In genomic region chr11:18802381-18803257, GRCh38 we compare ENCODE assay signal across 8 cellular contexts. TPM values are rescaled to one million over a fixed set of nuclear protein-coding genes. Genes with fewer than 3 reads are reported as not detected.
A peak's percentile ranks its signal among the peaks of the same experiment; 100 is the strongest.
DNase-seq lines count a peak whose midpoint lies in the region; ATAC-seq and TF ChIP-seq lines count a peak whose summit lies in the region.

No MANE protein-coding gene starts in this region.

- H3K4me2 ChIP-seq in OCI-LY7 (ENCODE audit: low read length), result peak overlapping the region; percentile 20; the same call in 1 of the 2 replicates

- 0 out of 2 replicates have a peak overlapping the region, but pooled peaks have one; percentile 21 for H2AFZ ChIP-seq in OCI-LY7 (ENCODE audit: low read length)

- no peaks in the 10 kb centered on the region for H3K9me2 ChIP-seq in OCI-LY7 (ENCODE audit: insufficient read depth, low read length)

- TF ChIP-seq CTCF in OCI-LY7 (conservative IDR thresholded peaks at IDR 0.05; ENCODE audit: low read length) (peak; percentile 92), astrocyte of the spinal cord (IDR thresholded peaks at IDR 0.05; ENCODE audit: low read depth, low read length) (peak; percentile 63)

- POLR2A ChIA-PET in OCI-LY7 (lab: Charles Lee), result interaction anchor here (0.5 kb wide), 1 partner anchor 25 kb away, joined by 4 read pairs; no protein-coding TSS in a partner anchor

- no peak overlapping the region for H3K4me3 ChIP-seq in OCI-LY7 (ENCODE audit: low read depth, low read length, poor library complexity, severe bottlenecking)
- no peak overlapping the region for H3K4me3 ChIP-seq in astrocyte of the spinal cord (ENCODE audit: low read depth, low read length)

- no peak overlapping the region for H3K27ac ChIP-seq in OCI-LY7 (ENCODE audit: low read depth, low read length, poor library complexity, severe bottlenecking)

- no peaks in the 10 kb centered on the region for H3K36me3 ChIP-seq in OCI-LY7 (ENCODE audit: insufficient read depth, low read length)

- in situ Hi-C loops in astrocyte of the spinal cord (cut with HindIII; ENCODE audit: low sequenced_read_pairs), result no loop called here

- CTCF ChIA-PET in OCI-LY7 (lab: Charles Lee; ENCODE audit: unreplicated experiment), result no interaction called here

- no peaks in the 10 kb centered on the region for H3K4me1 ChIP-seq in OCI-LY7 (ENCODE audit: insufficient read depth, low read length, poor library complexity, severe bottlenecking)

- no TSS peak for BruUV-seq in OCI-LY7 (replicated peaks; lab: Mats Ljungman, UMichigan)

- DNase-seq in SIG-M5 treated with dmso at 0.1 percent for 504 hours (lab: John Stamatoyannopoulos, UW; ENCODE audit: unreplicated experiment) (peak; percentile 60), SIG-M5 (lab: John Stamatoyannopoulos, UW) (no peak), HuH-7 (ENCODE audit: low spot score) (peak; percentile 36), OCI-LY7 (ENCODE audit: low spot score) (peak; percentile 64), astrocyte of the spinal cord (ENCODE audit: low read depth, low spot score) (peak; percentile 70), iPS-NIHi7 (ENCODE audit: extremely low spot score) (peak; percentile 66)
- peak; percentile 10 for DNase-seq in stimulated activated CD4-positive, alpha-beta T cell treated with anti-CD3 and anti-CD28 coated beads, Interleukin-4, amount 100 ng/mL, for 1 hour

- intact Hi-C loops in OCI-LY7 (cut with micrococcal nuclease; ENCODE audit: unreplicated experiment), result loop anchor here (1.0 kb wide), 1 partner anchor 27 kb away; no protein-coding TSS in a partner anchor

- H3K9me3 ChIP-seq in OCI-LY7 (ENCODE audit: low read length), result no peaks in the 10 kb centered on the region

- ATAC-seq in HG03139 (IDR thresholded peaks at IDR 0.05; ENCODE audit: unreplicated experiment), result no peak

- no peaks in the 10 kb centered on the region for H3K79me2 ChIP-seq in OCI-LY7 (ENCODE audit: insufficient read depth, low read depth, low read length)

- H4K20me1 ChIP-seq in OCI-LY7 (ENCODE audit: insufficient read depth, low read length), result no peaks in the 10 kb centered on the region

RNA-seq across cellular contexts. Expression of gene PTPN5, which starts 11.0 kb away (rescaled TPM):
- not detected in 2 replicates for total RNA-seq in OCI-LY7 (2014; rRNA removed; shearing (Covaris generic))
- not detected in 2 replicates for total RNA-seq in OCI-LY7 (2022)
